Comparison of ENCODE assay signal across 17 cellular contexts in the genomic region with DNA sequence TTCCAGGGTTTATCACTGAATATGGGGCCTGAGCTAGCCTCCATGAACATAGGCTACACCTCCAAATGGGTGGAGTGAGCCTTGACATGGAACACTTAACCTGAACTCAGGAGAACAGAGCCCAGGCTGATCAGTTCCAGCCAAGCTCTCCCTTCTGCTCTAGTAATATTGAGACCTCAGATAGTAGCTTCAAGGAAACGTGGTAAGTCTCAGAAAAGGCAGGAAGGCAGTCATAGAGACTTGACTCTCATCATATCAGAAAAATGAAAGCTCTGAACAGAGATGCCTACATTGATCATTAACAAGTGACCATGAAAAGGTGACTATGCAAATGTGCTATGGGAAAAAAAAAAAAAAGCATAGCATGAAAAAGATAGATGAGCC. TPM values are rescaled to one million over a fixed set of nuclear protein-coding genes. Genes with fewer than 3 reads are reported as not detected.
DNase-seq lines count a peak whose midpoint lies in the region; ATAC-seq and TF ChIP-seq lines count a peak whose summit lies in the region.
"Had no signal": no experiment of that assay in that cellular context is flagged by ENCODE, and none has a peak within 500 bp of the region (broad histone marks: within the 10 kb centered on the region; RNA-seq: fewer than 3 reads in every experiment).

No MANE protein-coding gene starts in this region.

- no peaks in the 10 kb centered on the region for H3K36me3 ChIP-seq in esophagus muscularis mucosa
- H3K36me3 ChIP-seq: upper lobe of left lung had no signal

- ATAC-seq in GM18502 (IDR thresholded peaks at IDR 0.05; ENCODE audit: poor library complexity, unreplicated experiment) (peak; percentile 72), GM19455 (IDR thresholded peaks at IDR 0.05; ENCODE audit: unreplicated experiment) (peak; percentile 75), HG02763 (IDR thresholded peaks at IDR 0.05; ENCODE audit: unreplicated experiment) (peak; percentile 75), HG03354 (IDR thresholded peaks at IDR 0.05; ENCODE audit: poor library complexity, severe bottlenecking, unreplicated experiment) (peak; percentile 77)
- ATAC-seq in activated CD8-positive, alpha-beta T cell treated with anti-CD3 and anti-CD28 coated beads for 36 hours = no peak
- ATAC-seq: Panc1 had no signal

- no peaks in the 10 kb centered on the region for H3K4me1 Mint-ChIP-seq in activated CD4-positive, alpha-beta memory T cell treated with anti-CD3 and anti-CD28 coated beads, Interleukin-2, amount 10 ng/mL, durations not matched to agents 7 days and 5 days
- H3K4me1 Mint-ChIP-seq in activated CD8-positive, alpha-beta T cell treated with anti-CD3 and anti-CD28 coated beads for 36 hours (ENCODE audit: low read depth) = no peaks in the 10 kb centered on the region
- H3K4me1 Mint-ChIP-seq: memory B cell had no signal

- DNase-seq in activated CD4-positive, alpha-beta memory T cell treated with anti-CD3 and anti-CD28 coated beads, Interleukin-2, amount 10 ng/mL, durations not matched to agents 7 days and 5 days = no peak
- no peak for DNase-seq in activated CD8-positive, alpha-beta T cell treated with anti-CD3 and anti-CD28 coated beads for 36 hours
- DNase-seq in pons (ENCODE audit: low spot score) (no peak), esophagus muscularis mucosa (ENCODE audit: extremely low spot score) (no peak)
- DNase-seq: ACHN; DMS53; NCI-H2171; occipital lobe; stimulated activated CD4-positive, alpha-beta T cell treated with anti-CD3 and anti-CD28 coated beads, Interleukin-12 subunit alpha, Interleukin-12 subunit beta, amount 100 ng/mL, for 4 hours; upper lobe of left lung had no signal

- no peak for TF ChIP-seq POLR2A in esophagus muscularis mucosa (IDR thresholded peaks at IDR 0.05; ENCODE audit: low read depth)

- H3K27ac ChIP-seq in esophagus muscularis mucosa (replicated peaks in 1 of 4) = no peak overlapping the region
- H3K27ac ChIP-seq: upper lobe of left lung had no signal

- intact Hi-C loops in activated CD8-positive, alpha-beta T cell treated with anti-CD3 and anti-CD28 coated beads for 36 hours (cut with micrococcal nuclease) = no loop called here
- intact Hi-C loops in esophagus muscularis mucosa (cut with DNase I) = no loop called here

- no peaks in the 10 kb centered on the region for H3K27me3 ChIP-seq in esophagus muscularis mucosa
- H3K27me3 ChIP-seq: upper lobe of left lung had no signal

- no peaks in the 10 kb centered on the region for H3K36me3 Mint-ChIP-seq in activated CD4-positive, alpha-beta memory T cell treated with anti-CD3 and anti-CD28 coated beads, Interleukin-2, amount 10 ng/mL, durations not matched to agents 7 days and 5 days (ENCODE audit: low read depth)
- H3K36me3 Mint-ChIP-seq in activated CD8-positive, alpha-beta T cell treated with anti-CD3 and anti-CD28 coated beads for 36 hours (ENCODE audit: low read depth) = no peaks in the 10 kb centered on the region
- H3K36me3 Mint-ChIP-seq: activated naive CD8-positive, alpha-beta T cell had no signal

- H3K4me3 Mint-ChIP-seq in activated CD4-positive, alpha-beta memory T cell treated with anti-CD3 and anti-CD28 coated beads, Interleukin-2, amount 10 ng/mL, durations not matched to agents 7 days and 5 days = no peak overlapping the region
- no peak overlapping the region for H3K4me3 Mint-ChIP-seq in activated CD8-positive, alpha-beta T cell treated with anti-CD3 and anti-CD28 coated beads for 36 hours
- H3K4me3 Mint-ChIP-seq: activated naive CD8-positive, alpha-beta T cell; memory B cell had no signal

- WGBS in esophagus muscularis mucosa = 58% methylated on average over 1 of the region's 1 CpG

- H3K27me3 Mint-ChIP-seq in activated CD4-positive, alpha-beta memory T cell treated with anti-CD3 and anti-CD28 coated beads, Interleukin-2, amount 10 ng/mL, durations not matched to agents 7 days and 5 days = no peaks in the 10 kb centered on the region
- H3K27me3 Mint-ChIP-seq in activated CD8-positive, alpha-beta T cell treated with anti-CD3 and anti-CD28 coated beads for 36 hours = no peaks in the 10 kb centered on the region

- H3K27ac Mint-ChIP-seq in activated CD4-positive, alpha-beta memory T cell treated with anti-CD3 and anti-CD28 coated beads, Interleukin-2, amount 10 ng/mL, durations not matched to agents 7 days and 5 days = no peak overlapping the region
- no peak overlapping the region for H3K27ac Mint-ChIP-seq in activated CD8-positive, alpha-beta T cell treated with anti-CD3 and anti-CD28 coated beads for 36 hours
- H3K27ac Mint-ChIP-seq: activated naive CD8-positive, alpha-beta T cell; memory B cell had no signal

- no peaks in the 10 kb centered on the region for H3K4me1 ChIP-seq in esophagus muscularis mucosa
- H3K4me1 ChIP-seq: upper lobe of left lung had no signal

- H3K9me3 ChIP-seq in esophagus muscularis mucosa = no peaks in the 10 kb centered on the region
- H3K9me3 ChIP-seq: upper lobe of left lung had no signal

- H3K9me3 Mint-ChIP-seq in activated CD4-positive, alpha-beta memory T cell treated with anti-CD3 and anti-CD28 coated beads, Interleukin-2, amount 10 ng/mL, durations not matched to agents 7 days and 5 days = peaks cover 3% of the 10 kb centered on the region
- no peaks in the 10 kb centered on the region for H3K9me3 Mint-ChIP-seq in activated CD8-positive, alpha-beta T cell treated with anti-CD3 and anti-CD28 coated beads for 36 hours
- H3K9me3 Mint-ChIP-seq: memory B cell had no signal

- H3K4me3 ChIP-seq in esophagus muscularis mucosa = no peak overlapping the region
- H3K4me3 ChIP-seq: upper lobe of left lung had no signal

- POLR2A ChIA-PET in activated CD4-positive, alpha-beta memory T cell treated with anti-CD3 and anti-CD28 coated beads, Interleukin-2, amount 10 ng/mL, durations not matched to agents 7 days and 5 days (lab: Charles Lee) = no interaction called here
- POLR2A ChIA-PET in activated CD8-positive, alpha-beta T cell treated with anti-CD3 and anti-CD28 coated beads for 36 hours (lab: Charles Lee) = no interaction called here

- CTCF ChIA-PET in activated CD4-positive, alpha-beta memory T cell treated with anti-CD3 and anti-CD28 coated beads, Interleukin-2, amount 10 ng/mL, durations not matched to agents 7 days and 5 days (lab: Charles Lee) = no interaction called here
- CTCF ChIA-PET in activated CD8-positive, alpha-beta T cell treated with anti-CD3 and anti-CD28 coated beads for 36 hours (lab: Charles Lee) = interaction anchor here (0.7 kb wide), 1 partner anchor 155 kb away, joined by 3 read pairs; no protein-coding TSS in a partner anchor

- TF ChIP-seq EP300 in esophagus muscularis mucosa (IDR thresholded peaks at IDR 0.05) = no peak

- no peak for TF ChIP-seq CTCF in activated CD8-positive, alpha-beta T cell treated with anti-CD3 and anti-CD28 coated beads for 36 hours (IDR thresholded peaks at IDR 0.05)
- no peak for TF ChIP-seq CTCF in esophagus muscularis mucosa (IDR thresholded peaks at IDR 0.05)

RNA-seq across cellular contexts. Expression of gene MYO10, which starts 40.5 kb away (rescaled TPM):
- total RNA-seq in activated CD4-positive, alpha-beta memory T cell treated with anti-CD3 and anti-CD28 coated beads, Interleukin-2, amount 10 ng/mL, durations not matched to agents 7 days and 5 days = under 1 TPM in 1 of 2 experiments, not detected in 1; 0.23 TPM
- under 1 TPM in 1 of 2 experiments, not detected in 1; 0.09 TPM for total RNA-seq in activated CD8-positive, alpha-beta T cell treated with anti-CD3 and anti-CD28 coated beads for 36 hours
- total RNA-seq in esophagus muscularis mucosa = 1 to 10 TPM; 7.1 to 9.3 (median 7.8) TPM

Comparison
In these comparisons a context has a peak if more than half of its experiments do, and no peak if none do; other contexts are left out.
1. RNA of gene MYO10, which starts 40.5 kb away (total RNA-seq): 7.1 to 9.3 TPM in esophagus muscularis mucosa; 0.23 TPM in activated CD4-positive, alpha-beta memory T cell treated with anti-CD3 and anti-CD28 coated beads, Interleukin-2, amount 10 ng/mL, durations not matched to agents 7 days and 5 days and 0.09 TPM in activated CD8-positive, alpha-beta T cell treated with anti-CD3 and anti-CD28 coated beads for 36 hours; every median in the first group is over 4 times any median in the second.